ENCODE assay signal across 12 cellular contexts in genomic region chr4:5019274-5019673, GRCh38. TPM values are rescaled to one million over a fixed set of nuclear protein-coding genes. Genes with fewer than 3 reads are reported as not detected.
DNase-seq lines count a peak whose midpoint lies in the region; ATAC-seq and TF ChIP-seq lines count a peak whose summit lies in the region.
"Had no signal": no experiment of that assay in that cellular context is flagged by ENCODE, and none has a peak within 500 bp of the region (broad histone marks: within the 10 kb centered on the region; RNA-seq: fewer than 3 reads in every experiment).

A gene with protein sequence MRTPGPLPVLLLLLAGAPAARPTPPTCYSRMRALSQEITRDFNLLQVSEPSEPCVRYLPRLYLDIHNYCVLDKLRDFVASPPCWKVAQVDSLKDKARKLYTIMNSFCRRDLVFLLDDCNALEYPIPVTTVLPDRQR (minus strand): TSS chr4:5019458. CDS start chr4:5019445, 13 bp downstream.

- no peak within 1 kb of the TSS for H3K27ac Mint-ChIP-seq in natural killer cell treated with Interleukin-12 subunit alpha and Interleukin-12 subunit beta and Interleukin-15 and Interleukin-18, amount 100 ng/mL, for 72 hours
- no peak within 1 kb of the TSS for H3K27ac Mint-ChIP-seq in stimulated activated effector memory CD8-positive, alpha-beta T cell treated with anti-CD3 and anti-CD28 coated beads, Interleukin-12 subunit alpha, Interleukin-12 subunit beta, amount 100 ng/mL, for 72 hours
- H3K27ac Mint-ChIP-seq: T-helper 17 cell had no signal

- TF ChIP-seq CTCF in BE2C (IDR thresholded peaks at IDR 0.05; ENCODE audit: low read depth, low read length) (no peak), PC-3 (conservative IDR thresholded peaks at IDR 0.05; ENCODE audit: low read depth, low read length) (no peak), esophagus muscularis mucosa (IDR thresholded peaks at IDR 0.05) (no peak)

- H3K36me3 Mint-ChIP-seq in natural killer cell treated with Interleukin-12 subunit alpha and Interleukin-12 subunit beta and Interleukin-15 and Interleukin-18, amount 100 ng/mL, for 72 hours, result no peaks in the 10 kb centered on the region
- no peaks in the 10 kb centered on the region for H3K36me3 Mint-ChIP-seq in stimulated activated effector memory CD8-positive, alpha-beta T cell treated with anti-CD3 and anti-CD28 coated beads, Interleukin-12 subunit alpha, Interleukin-12 subunit beta, amount 100 ng/mL, for 72 hours

- no peaks in the 10 kb centered on the region for H3F3A ChIP-seq in PC-3 (ENCODE audit: low read length, unreplicated experiment)

- H3K27ac ChIP-seq in PC-3 (ENCODE audit: low read length) (no peak within 1 kb of the TSS), esophagus muscularis mucosa (replicated peaks in 1 of 4) (no peak within 1 kb of the TSS)

- CTCF ChIA-PET in PC-3 (lab: Charles Lee), result no interaction called here

- no peaks in the 10 kb centered on the region for H3K9me3 ChIP-seq in BE2C
- no peaks in the 10 kb centered on the region for H3K9me3 ChIP-seq in PC-3 (ENCODE audit: low read length)
- no peaks in the 10 kb centered on the region for H3K9me3 ChIP-seq in esophagus muscularis mucosa

- peak within 1 kb of the TSS; percentile 27 for H3K4me3 Mint-ChIP-seq in natural killer cell treated with Interleukin-12 subunit alpha and Interleukin-12 subunit beta and Interleukin-15 and Interleukin-18, amount 100 ng/mL, for 72 hours
- no peak within 1 kb of the TSS for H3K4me3 Mint-ChIP-seq in stimulated activated effector memory CD8-positive, alpha-beta T cell treated with anti-CD3 and anti-CD28 coated beads, Interleukin-12 subunit alpha, Interleukin-12 subunit beta, amount 100 ng/mL, for 72 hours
- H3K4me3 Mint-ChIP-seq: activated T-cell treated with anti-CD3 and anti-CD28 coated beads, Interleukin-2, amount 50 U/mL, for 4 hours; T-helper 17 cell had no signal

- no peaks in the 10 kb centered on the region for H4K20me1 ChIP-seq in PC-3 (ENCODE audit: low read length)

- H2AFZ ChIP-seq in PC-3 (ENCODE audit: low read length), result no peak within 1 kb of the TSS

- no peaks in the 10 kb centered on the region; the same call in 1 of the 2 replicates for H3K27me3 ChIP-seq in BE2C
- H3K27me3 ChIP-seq in PC-3 (ENCODE audit: low read length), result peaks cover 27% of the 10 kb centered on the region
- peaks cover 0 to 37% (median 7%) of the 10 kb centered on the region in 4 donors for H3K27me3 ChIP-seq in esophagus muscularis mucosa

- no peak within 1 kb of the TSS for H3K9ac ChIP-seq in PC-3 (ENCODE audit: low read length)

- H3K4me3 ChIP-seq in BE2C (ENCODE audit: low read depth, low read length), result peak within 1 kb of the TSS; percentile 33
- H3K4me3 ChIP-seq in PC-3 (ENCODE audit: low read length), result no peak within 1 kb of the TSS
- H3K4me3 ChIP-seq in esophagus muscularis mucosa, result peak within 1 kb of the TSS; percentile 28 to 39 (median 38)
- H3K4me3 ChIP-seq: lung had no signal

- DNase-seq in BE2C (peak; percentile 35), PC-3 (no peak), esophagus muscularis mucosa (ENCODE audit: extremely low spot score) (no peak), NCI-H2171 treated with DMSO at 0.1 percent for 48 hours (lab: John Stamatoyannopoulos, UW) (no peak), SKM-1 (lab: John Stamatoyannopoulos, UW; ENCODE audit: unreplicated experiment) (no peak), NCI-H774 (lab: John Stamatoyannopoulos, UW) (no peak)
- DNase-seq in natural killer cell treated with Interleukin-12 subunit alpha and Interleukin-12 subunit beta and Interleukin-15 and Interleukin-18, amount 100 ng/mL, for 72 hours (ENCODE audit: low spot score), result no peak
- DNase-seq in stimulated activated effector memory CD8-positive, alpha-beta T cell treated with anti-CD3 and anti-CD28 coated beads, Interleukin-12 subunit alpha, Interleukin-12 subunit beta, amount 100 ng/mL, for 72 hours (ENCODE audit: low spot score in 2 of 2), result no peak
- DNase-seq: activated T-cell treated with anti-CD3 and anti-CD28 coated beads, Interleukin-2, amount 50 U/mL, for 4 hours; T-helper 17 cell had no signal

- no peaks in the 10 kb centered on the region for H3K9me2 ChIP-seq in PC-3 (replicated peaks; ENCODE audit: low read length)

- H3K27me3 Mint-ChIP-seq in natural killer cell treated with Interleukin-12 subunit alpha and Interleukin-12 subunit beta and Interleukin-15 and Interleukin-18, amount 100 ng/mL, for 72 hours, result peaks cover 6 to 21% of the 10 kb centered on the region in 2 donors

- H3K9me3 Mint-ChIP-seq in natural killer cell treated with Interleukin-12 subunit alpha and Interleukin-12 subunit beta and Interleukin-15 and Interleukin-18, amount 100 ng/mL, for 72 hours, result no peaks in the 10 kb centered on the region
- no peaks in the 10 kb centered on the region for H3K9me3 Mint-ChIP-seq in stimulated activated effector memory CD8-positive, alpha-beta T cell treated with anti-CD3 and anti-CD28 coated beads, Interleukin-12 subunit alpha, Interleukin-12 subunit beta, amount 100 ng/mL, for 72 hours
- H3K9me3 Mint-ChIP-seq: activated T-cell treated with anti-CD3 and anti-CD28 coated beads, Interleukin-2, amount 50 U/mL, for 4 hours had no signal

- H3K36me3 ChIP-seq in BE2C, result no peaks in the 10 kb centered on the region
- H3K36me3 ChIP-seq in PC-3 (ENCODE audit: low read depth, low read length), result no peaks in the 10 kb centered on the region
- no peaks in the 10 kb centered on the region for H3K36me3 ChIP-seq in esophagus muscularis mucosa

- peak within 1 kb of the TSS; percentile 53 for H3K4me2 ChIP-seq in PC-3 (ENCODE audit: low read length)

- TF ChIP-seq POLR2A in esophagus muscularis mucosa (IDR thresholded peaks at IDR 0.05; ENCODE audit: low read depth), result no peak

- no TSS peak for BruUV-seq in PC-3 (replicated peaks; lab: Mats Ljungman, UMichigan)

- POLR2A ChIA-PET in PC-3 (lab: Charles Lee; ENCODE audit: unreplicated experiment), result no interaction called here

- H3K79me2 ChIP-seq in PC-3 (ENCODE audit: low read length), result no peaks in the 10 kb centered on the region

- H3K4me1 Mint-ChIP-seq in natural killer cell treated with Interleukin-12 subunit alpha and Interleukin-12 subunit beta and Interleukin-15 and Interleukin-18, amount 100 ng/mL, for 72 hours (ENCODE audit: low read depth in 2 of 2), result peaks cover 0 to 6% of the 10 kb centered on the region in 2 donors
- H3K4me1 Mint-ChIP-seq in stimulated activated effector memory CD8-positive, alpha-beta T cell treated with anti-CD3 and anti-CD28 coated beads, Interleukin-12 subunit alpha, Interleukin-12 subunit beta, amount 100 ng/mL, for 72 hours, result no peaks in the 10 kb centered on the region
- H3K4me1 Mint-ChIP-seq: T-helper 17 cell had no signal

- 7% methylated on average over 18 of the region's 28 CpGs for WGBS in esophagus muscularis mucosa

- TF ChIP-seq EP300 in esophagus muscularis mucosa (IDR thresholded peaks at IDR 0.05), result no peak

- H3K4me1 ChIP-seq in BE2C, result no peaks in the 10 kb centered on the region
- 0 out of 2 replicates have a peak, but pooled peaks cover 10% of the 10 kb centered on the region for H3K4me1 ChIP-seq in PC-3 (ENCODE audit: insufficient read depth, low read length)
- H3K4me1 ChIP-seq in esophagus muscularis mucosa, result peaks cover 0 to 9% (median 8%) of the 10 kb centered on the region in 4 donors

- ATAC-seq in PC-3, result no peak
- ATAC-seq in natural killer cell treated with Interleukin-12 subunit alpha and Interleukin-12 subunit beta and Interleukin-15 and Interleukin-18, amount 100 ng/mL, for 72 hours, result peak; percentile 51 to 67
- no peak for ATAC-seq in stimulated activated effector memory CD8-positive, alpha-beta T cell treated with anti-CD3 and anti-CD28 coated beads, Interleukin-12 subunit alpha, Interleukin-12 subunit beta, amount 100 ng/mL, for 72 hours
- ATAC-seq: T-helper 17 cell had no signal

- intact Hi-C loops in PC-3 (cut with micrococcal nuclease), result no loop called here
- intact Hi-C loops in esophagus muscularis mucosa (cut with DNase I), result no loop called here

RNA-seq across cellular contexts. Expression of the gene that starts here (rescaled TPM):
- polyA plus RNA-seq in BE2C (2012; ENCODE audit: insufficient read depth, insufficient read length, low read depth), result 14.3 TPM
- total RNA-seq in PC-3 (2014; rRNA removed) (not detected in 2 replicates), esophagus muscularis mucosa (1 to 10 TPM; 1.2 to 2.3 (median 2.0) TPM)
- not detected for total RNA-seq in natural killer cell treated with Interleukin-12 subunit alpha and Interleukin-12 subunit beta and Interleukin-15 and Interleukin-18, amount 100 ng/mL, for 72 hours
- total RNA-seq: activated T-cell treated with anti-CD3 and anti-CD28 coated beads, Interleukin-2, amount 50 U/mL, for 4 hours; NCI-H460; T-helper 17 cell had no signal

Comparison
In these comparisons a context has a peak if more than half of its experiments do, and no peak if none do; other contexts are left out.
1. Peak in ATAC-seq in natural killer cell treated with Interleukin-12 subunit alpha and Interleukin-12 subunit beta and Interleukin-15 and Interleukin-18, amount 100 ng/mL, for 72 hours; RNA of the gene not detected or under 1 TPM.